Comparison of ENCODE assay signal across 1 cellular context in the genomic region with DNA sequence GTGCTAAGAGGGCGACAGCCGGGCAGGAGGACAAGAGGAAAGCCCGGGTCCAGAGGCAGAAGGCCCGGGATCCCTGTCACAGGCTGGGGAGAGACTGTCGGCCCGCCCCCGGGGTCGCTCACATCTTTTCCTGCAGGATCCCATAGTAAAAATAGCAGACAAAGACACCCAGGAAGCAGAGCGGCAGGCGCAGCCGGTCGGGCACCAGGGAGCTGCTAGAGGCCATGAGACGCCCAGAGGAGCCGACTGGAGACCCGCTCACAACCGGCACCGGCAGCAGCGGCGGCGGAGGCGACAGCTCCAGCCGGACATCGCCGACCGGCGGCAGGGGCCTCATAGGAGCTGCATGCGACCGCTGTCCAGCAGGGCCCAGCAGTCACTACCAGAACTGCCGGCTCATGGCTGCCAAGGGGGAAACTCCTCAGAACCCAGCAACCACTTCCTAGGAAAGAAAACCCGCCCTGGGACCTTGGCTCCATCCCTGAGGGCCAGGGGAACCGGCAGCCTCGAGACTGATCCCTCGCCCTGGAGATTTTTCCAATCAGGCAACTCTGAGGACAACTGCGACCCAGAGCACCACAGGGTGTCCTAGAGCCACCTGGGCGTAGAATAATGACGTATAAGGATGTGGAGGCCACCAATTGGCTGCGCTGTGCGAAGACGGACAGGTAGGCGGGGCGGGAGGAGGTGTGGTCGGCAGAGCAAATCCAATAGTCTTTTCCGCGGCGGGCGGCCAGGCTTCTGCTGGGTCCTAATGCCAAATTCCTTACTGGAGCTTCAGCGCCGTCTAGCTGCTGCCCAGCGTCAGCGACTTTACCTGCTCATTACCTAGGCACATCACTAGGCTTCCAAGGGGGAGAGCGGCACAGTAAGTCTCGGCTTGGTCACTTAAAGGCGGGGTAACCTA.
TF ChIP-seq lines count a peak whose summit lies in the region.

A gene with protein sequence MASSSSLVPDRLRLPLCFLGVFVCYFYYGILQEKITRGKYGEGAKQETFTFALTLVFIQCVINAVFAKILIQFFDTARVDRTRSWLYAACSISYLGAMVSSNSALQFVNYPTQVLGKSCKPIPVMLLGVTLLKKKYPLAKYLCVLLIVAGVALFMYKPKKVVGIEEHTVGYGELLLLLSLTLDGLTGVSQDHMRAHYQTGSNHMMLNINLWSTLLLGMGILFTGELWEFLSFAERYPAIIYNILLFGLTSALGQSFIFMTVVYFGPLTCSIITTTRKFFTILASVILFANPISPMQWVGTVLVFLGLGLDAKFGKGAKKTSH (minus strand): TSS at position 357 of the 907 bp plus-strand sequence. CDS start 131 bp downstream, at position 226.

TF ChIP-seq in HEK293, 187 proteins besides CTCF, POLR2A, EP300 and RAD21 (continued from another document and continues in another):
- TF ChIP-seq, protein P1, sequence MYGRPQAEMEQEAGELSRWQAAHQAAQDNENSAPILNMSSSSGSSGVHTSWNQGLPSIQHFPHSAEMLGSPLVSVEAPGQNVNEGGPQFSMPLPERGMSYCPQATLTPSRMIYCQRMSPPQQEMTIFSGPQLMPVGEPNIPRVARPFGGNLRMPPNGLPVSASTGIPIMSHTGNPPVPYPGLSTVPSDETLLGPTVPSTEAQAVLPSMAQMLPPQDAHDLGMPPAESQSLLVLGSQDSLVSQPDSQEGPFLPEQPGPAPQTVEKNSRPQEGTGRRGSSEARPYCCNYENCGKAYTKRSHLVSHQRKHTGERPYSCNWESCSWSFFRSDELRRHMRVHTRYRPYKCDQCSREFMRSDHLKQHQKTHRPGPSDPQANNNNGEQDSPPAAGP (tag by site-specific recombination; IDR thresholded peaks at IDR 0.05) = peak; percentile 68; the same call in 1 of the 2 replicates
- TF ChIP-seq ZNF768 (tag by site-specific recombination; IDR thresholded peaks at IDR 0.05) (peak; percentile 44; the same call in 1 of the 2 replicates), ZNF776 (tag by site-specific recombination; IDR thresholded peaks at IDR 0.05; ENCODE audit: borderline replicate concordance) (no peak), ZNF280C (tag by site-specific recombination; IDR thresholded peaks at IDR 0.05) (no peak), ZNF549 (tag by site-specific recombination; IDR thresholded peaks at IDR 0.05) (no peak), GFI1B (tag by site-specific recombination; IDR thresholded peaks at IDR 0.05) (no peak), ZNF837 (tag by site-specific recombination; IDR thresholded peaks at IDR 0.05) (no peak), ZNF560 (tag by site-specific recombination; IDR thresholded peaks at IDR 0.05; ENCODE audit: borderline replicate concordance) (no peak), KLF16 (tag by site-specific recombination; IDR thresholded peaks at IDR 0.05) (peak; percentile 85), ZNF423 (tag by site-specific recombination; IDR thresholded peaks at IDR 0.05) (no peak), ZNF37A (tag by site-specific recombination; IDR thresholded peaks at IDR 0.05) (no peak), GLIS2 (tag by site-specific recombination; IDR thresholded peaks at IDR 0.05) (peak; percentile 66), ZBTB48 (tag by site-specific recombination; IDR thresholded peaks at IDR 0.05) (peak; percentile 80), ZNF585B (tag by site-specific recombination; IDR thresholded peaks at IDR 0.05) (no peak), ZNF791 (tag by site-specific recombination; IDR thresholded peaks at IDR 0.05) (no peak), ZNF621 (tag by site-specific recombination; IDR thresholded peaks at IDR 0.05) (no peak), ZNF544 (tag by site-specific recombination; IDR thresholded peaks at IDR 0.05) (no peak), ZFHX2 (tag by site-specific recombination; conservative IDR thresholded peaks at IDR 0.05) (no peak; the same call in none of the 2 replicates), ZBTB1 (tag by site-specific recombination; IDR thresholded peaks at IDR 0.05) (no peak), ZNF600 (tag by site-specific recombination; IDR thresholded peaks at IDR 0.05) (no peak; the same call in 1 of the 2 replicates), ZFP37 (tag by site-specific recombination; IDR thresholded peaks at IDR 0.05) (peak; percentile 88), ZBTB26 (tag by site-specific recombination; optimal IDR thresholded peaks at IDR 0.05) (no peak), ZNF140 (tag by site-specific recombination; IDR thresholded peaks at IDR 0.05) (no peak), ZNF23 (tag by site-specific recombination; IDR thresholded peaks at IDR 0.05; ENCODE audit: borderline replicate concordance) (no peak), ZNF416 (tag by site-specific recombination; IDR thresholded peaks at IDR 0.05) (no peak), ZNF548 (tag by site-specific recombination; IDR thresholded peaks at IDR 0.05) (no peak), ZNF530 (tag by site-specific recombination; IDR thresholded peaks at IDR 0.05; ENCODE audit: low read depth) (no peak), ZNF830 (tag by site-specific recombination; IDR thresholded peaks at IDR 0.05; ENCODE audit: low read depth) (no peak), MZF1 (tag by site-specific recombination; IDR thresholded peaks at IDR 0.05; ENCODE audit: borderline replicate concordance) (no peak), ZNF510 (tag by site-specific recombination; IDR thresholded peaks at IDR 0.05; ENCODE audit: insufficient replicate concordance) (no peak), ZNF513 (tag by site-specific recombination; IDR thresholded peaks at IDR 0.05) (no peak), ZNF211 (tag by site-specific recombination; IDR thresholded peaks at IDR 0.05; ENCODE audit: low read depth) (no peak), ZEB2 (tag by site-specific recombination; IDR thresholded peaks at IDR 0.05) (peak; percentile 86), ZNF155 (tag by site-specific recombination; IDR thresholded peaks at IDR 0.05) (no peak), ZNF514 (tag by site-specific recombination; IDR thresholded peaks at IDR 0.05) (no peak), PRDM1 (tag by site-specific recombination; IDR thresholded peaks at IDR 0.05) (no peak), ZNF292 (tag by site-specific recombination; IDR thresholded peaks at IDR 0.05; ENCODE audit: borderline replicate concordance, low read depth) (no peak), IKZF3 (tag by site-specific recombination; IDR thresholded peaks at IDR 0.05) (no peak), ZNF610 (tag by site-specific recombination; IDR thresholded peaks at IDR 0.05; ENCODE audit: borderline replicate concordance) (no peak), WT1 (tag by site-specific recombination; IDR thresholded peaks at IDR 0.05) (no peak), ZNF521 (tag by site-specific recombination; IDR thresholded peaks at IDR 0.05) (no peak), ZNF76 (tag by site-specific recombination; IDR thresholded peaks at IDR 0.05; ENCODE audit: borderline replicate concordance, low read depth) (peak; percentile 77), SCRT2 (tag by site-specific recombination; IDR thresholded peaks at IDR 0.05) (peak; percentile 43; the same call in 1 of the 2 replicates), ZXDB (tag by site-specific recombination; IDR thresholded peaks at IDR 0.05) (peak; percentile 99)
- TF ChIP-seq, protein P2, sequence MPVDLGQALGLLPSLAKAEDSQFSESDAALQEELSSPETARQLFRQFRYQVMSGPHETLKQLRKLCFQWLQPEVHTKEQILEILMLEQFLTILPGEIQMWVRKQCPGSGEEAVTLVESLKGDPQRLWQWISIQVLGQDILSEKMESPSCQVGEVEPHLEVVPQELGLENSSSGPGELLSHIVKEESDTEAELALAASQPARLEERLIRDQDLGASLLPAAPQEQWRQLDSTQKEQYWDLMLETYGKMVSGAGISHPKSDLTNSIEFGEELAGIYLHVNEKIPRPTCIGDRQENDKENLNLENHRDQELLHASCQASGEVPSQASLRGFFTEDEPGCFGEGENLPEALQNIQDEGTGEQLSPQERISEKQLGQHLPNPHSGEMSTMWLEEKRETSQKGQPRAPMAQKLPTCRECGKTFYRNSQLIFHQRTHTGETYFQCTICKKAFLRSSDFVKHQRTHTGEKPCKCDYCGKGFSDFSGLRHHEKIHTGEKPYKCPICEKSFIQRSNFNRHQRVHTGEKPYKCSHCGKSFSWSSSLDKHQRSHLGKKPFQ (tag by site-specific recombination; IDR thresholded peaks at IDR 0.05) = no peak
- TF ChIP-seq, protein P3, sequence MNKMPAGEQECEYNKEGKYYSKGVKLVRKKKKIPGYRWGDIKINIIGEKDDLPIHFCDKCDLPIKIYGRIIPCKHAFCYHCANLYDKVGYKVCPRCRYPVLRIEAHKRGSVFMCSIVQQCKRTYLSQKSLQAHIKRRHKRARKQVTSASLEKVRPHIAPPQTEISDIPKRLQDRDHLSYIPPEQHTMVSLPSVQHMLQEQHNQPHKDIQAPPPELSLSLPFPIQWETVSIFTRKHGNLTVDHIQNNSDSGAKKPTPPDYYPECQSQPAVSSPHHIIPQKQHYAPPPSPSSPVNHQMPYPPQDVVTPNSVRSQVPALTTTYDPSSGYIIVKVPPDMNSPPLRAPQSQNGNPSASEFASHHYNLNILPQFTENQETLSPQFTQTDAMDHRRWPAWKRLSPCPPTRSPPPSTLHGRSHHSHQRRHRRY (tag by site-specific recombination; IDR thresholded peaks at IDR 0.05) = no peak
- TF ChIP-seq, protein P4, sequence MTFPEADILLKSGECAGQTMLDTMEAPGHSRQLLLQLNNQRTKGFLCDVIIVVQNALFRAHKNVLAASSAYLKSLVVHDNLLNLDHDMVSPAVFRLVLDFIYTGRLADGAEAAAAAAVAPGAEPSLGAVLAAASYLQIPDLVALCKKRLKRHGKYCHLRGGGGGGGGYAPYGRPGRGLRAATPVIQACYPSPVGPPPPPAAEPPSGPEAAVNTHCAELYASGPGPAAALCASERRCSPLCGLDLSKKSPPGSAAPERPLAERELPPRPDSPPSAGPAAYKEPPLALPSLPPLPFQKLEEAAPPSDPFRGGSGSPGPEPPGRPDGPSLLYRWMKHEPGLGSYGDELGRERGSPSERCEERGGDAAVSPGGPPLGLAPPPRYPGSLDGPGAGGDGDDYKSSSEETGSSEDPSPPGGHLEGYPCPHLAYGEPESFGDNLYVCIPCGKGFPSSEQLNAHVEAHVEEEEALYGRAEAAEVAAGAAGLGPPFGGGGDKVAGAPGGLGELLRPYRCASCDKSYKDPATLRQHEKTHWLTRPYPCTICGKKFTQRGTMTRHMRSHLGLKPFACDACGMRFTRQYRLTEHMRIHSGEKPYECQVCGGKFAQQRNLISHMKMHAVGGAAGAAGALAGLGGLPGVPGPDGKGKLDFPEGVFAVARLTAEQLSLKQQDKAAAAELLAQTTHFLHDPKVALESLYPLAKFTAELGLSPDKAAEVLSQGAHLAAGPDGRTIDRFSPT (tag by site-specific recombination; IDR thresholded peaks at IDR 0.05) = no peak
- TF ChIP-seq, protein P5, sequence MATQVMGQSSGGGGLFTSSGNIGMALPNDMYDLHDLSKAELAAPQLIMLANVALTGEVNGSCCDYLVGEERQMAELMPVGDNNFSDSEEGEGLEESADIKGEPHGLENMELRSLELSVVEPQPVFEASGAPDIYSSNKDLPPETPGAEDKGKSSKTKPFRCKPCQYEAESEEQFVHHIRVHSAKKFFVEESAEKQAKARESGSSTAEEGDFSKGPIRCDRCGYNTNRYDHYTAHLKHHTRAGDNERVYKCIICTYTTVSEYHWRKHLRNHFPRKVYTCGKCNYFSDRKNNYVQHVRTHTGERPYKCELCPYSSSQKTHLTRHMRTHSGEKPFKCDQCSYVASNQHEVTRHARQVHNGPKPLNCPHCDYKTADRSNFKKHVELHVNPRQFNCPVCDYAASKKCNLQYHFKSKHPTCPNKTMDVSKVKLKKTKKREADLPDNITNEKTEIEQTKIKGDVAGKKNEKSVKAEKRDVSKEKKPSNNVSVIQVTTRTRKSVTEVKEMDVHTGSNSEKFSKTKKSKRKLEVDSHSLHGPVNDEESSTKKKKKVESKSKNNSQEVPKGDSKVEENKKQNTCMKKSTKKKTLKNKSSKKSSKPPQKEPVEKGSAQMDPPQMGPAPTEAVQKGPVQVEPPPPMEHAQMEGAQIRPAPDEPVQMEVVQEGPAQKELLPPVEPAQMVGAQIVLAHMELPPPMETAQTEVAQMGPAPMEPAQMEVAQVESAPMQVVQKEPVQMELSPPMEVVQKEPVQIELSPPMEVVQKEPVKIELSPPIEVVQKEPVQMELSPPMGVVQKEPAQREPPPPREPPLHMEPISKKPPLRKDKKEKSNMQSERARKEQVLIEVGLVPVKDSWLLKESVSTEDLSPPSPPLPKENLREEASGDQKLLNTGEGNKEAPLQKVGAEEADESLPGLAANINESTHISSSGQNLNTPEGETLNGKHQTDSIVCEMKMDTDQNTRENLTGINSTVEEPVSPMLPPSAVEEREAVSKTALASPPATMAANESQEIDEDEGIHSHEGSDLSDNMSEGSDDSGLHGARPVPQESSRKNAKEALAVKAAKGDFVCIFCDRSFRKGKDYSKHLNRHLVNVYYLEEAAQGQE (tag by site-specific recombination; IDR thresholded peaks at IDR 0.05) = peak; percentile 98
